In the genomic region with DNA sequence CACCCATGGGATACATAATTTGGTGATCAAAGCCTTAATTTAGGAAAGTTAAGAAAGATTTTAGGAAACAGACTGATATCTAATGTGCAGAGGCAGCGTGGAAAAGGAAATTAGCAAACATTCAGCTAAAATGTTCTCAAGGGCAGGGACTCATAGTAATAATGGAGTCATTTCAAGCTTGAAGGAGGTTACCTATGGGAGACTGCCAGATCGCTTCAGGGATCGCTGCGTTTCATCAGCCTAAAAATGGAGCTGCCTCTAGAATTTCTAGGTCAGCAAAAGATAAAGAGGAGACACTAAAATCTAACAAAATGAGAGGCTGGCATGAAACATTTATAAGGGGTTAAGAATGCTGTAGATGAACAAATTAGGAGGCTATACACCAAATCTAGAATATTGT, we compare ENCODE assay signal across 15 cellular contexts.
DNase-seq lines count a peak whose midpoint lies in the region; ATAC-seq and TF ChIP-seq lines count a peak whose summit lies in the region.
"Had no signal": no experiment of that assay in that cellular context is flagged by ENCODE, and none has a peak within 500 bp of the region (broad histone marks: within the 10 kb centered on the region; RNA-seq: fewer than 3 reads in every experiment).

No MANE protein-coding gene starts in this region.

- peaks cover 51% of the 10 kb centered on the region for H3K4me1 Mint-ChIP-seq in mesothelial cell of epicardium
- H3K4me1 Mint-ChIP-seq: CD14-positive monocyte; CD8-positive, alpha-beta memory T cell had no signal

- peak overlapping the region; percentile 75 for H3K27ac Mint-ChIP-seq in mesothelial cell of epicardium
- H3K27ac Mint-ChIP-seq: CD4-positive, alpha-beta T cell; CD8-positive, alpha-beta memory T cell; HFFc6 had no signal

- in situ Hi-C loops in G401 (cut with HindIII; ENCODE audit: low sequenced_read_pairs), result no loop called here

- no peaks in the 10 kb centered on the region for H3K36me3 Mint-ChIP-seq in mesothelial cell of epicardium
- H3K36me3 Mint-ChIP-seq: CD14-positive monocyte; CD8-positive, alpha-beta memory T cell had no signal

- ATAC-seq in Right ventricle myocardium inferior (no peak), HG02642 (IDR thresholded peaks at IDR 0.05; ENCODE audit: poor library complexity, unreplicated experiment) (no peak)
- ATAC-seq: GM12878 had no signal

- H3K27me3 Mint-ChIP-seq in mesothelial cell of epicardium (ENCODE audit: low read depth), result peaks cover 16% of the 10 kb centered on the region

- intact Hi-C loops in Right ventricle myocardium inferior (cut with DNase I), result loop anchor here (10.0 kb wide), 1 partner anchor 318 kb away; no protein-coding TSS in a partner anchor

- no peaks in the 10 kb centered on the region for H3K9me3 Mint-ChIP-seq in mesothelial cell of epicardium
- H3K9me3 Mint-ChIP-seq: CD14-positive monocyte; CD4-positive, alpha-beta T cell; CD8-positive, alpha-beta memory T cell; HFFc6 had no signal

- TF ChIP-seq CTCF in mesothelial cell of epicardium (IDR thresholded peaks at IDR 0.05; ENCODE audit: unreplicated experiment), result no peak

- DNase-seq in G401 (ENCODE audit: low spot score) (peak; percentile 93), cerebellum (ENCODE audit: low spot score) (peak; percentile 70), mesothelial cell of epicardium (ENCODE audit: low spot score in 2 of 2, unreplicated experiment in 2 of 2) (no peak), Right ventricle myocardium inferior (ENCODE audit: missing footprints) (no peak), GF-D8 (lab: John Stamatoyannopoulos, UW) (no peak)
- no peak for DNase-seq in effector CD8-positive, alpha-beta T cell (lab: John Stamatoyannopoulos, UW)
- DNase-seq: CD4-positive, alpha-beta T cell; CD8-positive, alpha-beta memory T cell; DMS 273 treated with DMSO at 0.1 percent for 48 hours; DMS79 treated with DMSO at 0.1 percent for 48 hours; GOT3; HFFc6 had no signal

- H3K4me3 Mint-ChIP-seq in mesothelial cell of epicardium, result no peak overlapping the region
- H3K4me3 Mint-ChIP-seq: CD14-positive monocyte; CD4-positive, alpha-beta T cell; CD8-positive, alpha-beta memory T cell; HFFc6 had no signal

Comparison
In these comparisons a context has a peak if more than half of its experiments do, and no peak if none do; other contexts are left out.
1. DNase-seq: peak in G401 (single experiment) and cerebellum (single experiment); none in mesothelial cell of epicardium (0 of 2), Right ventricle myocardium inferior (single experiment), GF-D8 (single experiment) and effector CD8-positive, alpha-beta T cell (single experiment).